ENCODE assay signal across 8 cellular contexts in the genomic region with DNA sequence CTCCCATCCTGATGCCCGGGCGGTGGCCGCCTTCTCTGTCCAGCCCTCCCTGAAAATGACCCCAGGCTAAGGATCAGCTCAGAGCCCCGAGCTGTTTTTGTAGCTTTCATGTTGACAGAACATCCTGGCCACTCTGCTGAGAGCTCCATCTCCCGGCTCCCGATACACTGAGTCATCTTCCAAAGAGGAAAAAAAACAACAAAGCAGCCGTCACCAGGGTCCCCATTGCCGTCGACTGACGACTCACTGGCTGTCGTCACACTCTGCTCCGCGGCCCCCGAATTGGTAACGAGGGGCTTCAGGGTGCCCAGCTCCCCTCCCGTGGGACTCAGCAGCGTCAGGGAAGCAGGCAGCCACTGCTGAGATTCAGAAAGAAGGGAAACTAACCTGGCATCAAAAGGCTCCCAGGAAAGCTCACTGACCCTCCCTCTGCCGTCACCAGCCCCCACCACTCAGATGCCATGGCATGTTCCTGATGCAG.
DNase-seq lines count a peak whose midpoint lies in the region; ATAC-seq and TF ChIP-seq lines count a peak whose summit lies in the region.

No MANE protein-coding gene starts in this region.

- peak overlapping the region; percentile 64 for H3K4me2 ChIP-seq in skeletal muscle satellite cell (ENCODE audit: low read length)

- no peak overlapping the region for H3K4me3 Mint-ChIP-seq in stimulated activated naive CD8-positive, alpha-beta T cell treated with anti-CD3 and anti-CD28 coated beads, Interleukin-15, amount 100 ng/mL, for 72 hours

- H3K27me3 ChIP-seq in right atrium auricular region = no peaks in the 10 kb centered on the region
- H3K27me3 ChIP-seq in skeletal muscle satellite cell (ENCODE audit: control insufficient read depth, insufficient read depth, low read length) = no peaks in the 10 kb centered on the region

- peak overlapping the region; percentile 72 for H3K9ac ChIP-seq in skeletal muscle satellite cell (ENCODE audit: low read depth, low read length)

- peak overlapping the region in 1 of 2 donors; percentile 50 for H3K27ac Mint-ChIP-seq in stimulated activated naive CD8-positive, alpha-beta T cell treated with anti-CD3 and anti-CD28 coated beads, Interleukin-15, amount 100 ng/mL, for 72 hours

- H3K9me3 ChIP-seq in right atrium auricular region (no peaks in the 10 kb centered on the region), skeletal muscle satellite cell (replicated peaks; ENCODE audit: low read length) (no peaks in the 10 kb centered on the region)

- H3K36me3 ChIP-seq in right atrium auricular region (peaks cover 74% of the 10 kb centered on the region), skeletal muscle satellite cell (ENCODE audit: insufficient read depth, low read length) (peaks cover 34% of the 10 kb centered on the region)

- no peaks in the 10 kb centered on the region for H3K27me3 Mint-ChIP-seq in stimulated activated naive CD8-positive, alpha-beta T cell treated with anti-CD3 and anti-CD28 coated beads, Interleukin-15, amount 100 ng/mL, for 72 hours

- H3K4me1 ChIP-seq in right atrium auricular region (peaks cover 0 to 85% of the 10 kb centered on the region in 2 donors), skeletal muscle satellite cell (ENCODE audit: control insufficient read depth, insufficient read depth, low read length) (peaks cover 57% of the 10 kb centered on the region)

- H3K27ac ChIP-seq in right atrium auricular region = peak overlapping the region; percentile 94 to 96

- DNase-seq in ELF-1 (ENCODE audit: low read depth, low spot score) (peak; percentile 75), amniotic stem cell (lab: John Stamatoyannopoulos, UW) (peak; percentile 33), right atrium auricular region (ENCODE audit: low spot score) (peak; percentile 64)
- DNase-seq in stimulated activated naive CD8-positive, alpha-beta T cell treated with anti-CD3 and anti-CD28 coated beads, Interleukin-15, amount 100 ng/mL, for 72 hours = no peak

- H3K4me3 ChIP-seq in right atrium auricular region (peak overlapping the region; percentile 71 to 79), skeletal muscle satellite cell (ENCODE audit: low read length) (peak overlapping the region; percentile 40)

- no peaks in the 10 kb centered on the region for H3K9me3 Mint-ChIP-seq in stimulated activated naive CD8-positive, alpha-beta T cell treated with anti-CD3 and anti-CD28 coated beads, Interleukin-15, amount 100 ng/mL, for 72 hours

- peaks cover 93% of the 10 kb centered on the region for H3K4me1 Mint-ChIP-seq in stimulated activated naive CD8-positive, alpha-beta T cell treated with anti-CD3 and anti-CD28 coated beads, Interleukin-15, amount 100 ng/mL, for 72 hours

- TF ChIP-seq CTCF in right atrium auricular region (IDR thresholded peaks at IDR 0.05) = no peak

- ATAC-seq in stimulated activated naive CD8-positive, alpha-beta T cell treated with anti-CD3 and anti-CD28 coated beads, Interleukin-15, amount 100 ng/mL, for 72 hours = no peak
- ATAC-seq in GM21576 (IDR thresholded peaks at IDR 0.05; ENCODE audit: unreplicated experiment) = no peak
- ATAC-seq in GM21526 (IDR thresholded peaks at IDR 0.05; ENCODE audit: low FRiP score, unreplicated experiment) = no peak
- no peak for ATAC-seq in GM19395 (IDR thresholded peaks at IDR 0.05; ENCODE audit: unreplicated experiment)

Comparison
In these comparisons a context has a peak if more than half of its experiments do, and no peak if none do; other contexts are left out.
1. DNase-seq: peak in ELF-1 (single experiment), amniotic stem cell (single experiment) and right atrium auricular region (single experiment); none in stimulated activated naive CD8-positive, alpha-beta T cell treated with anti-CD3 and anti-CD28 coated beads, Interleukin-15, amount 100 ng/mL, for 72 hours (0 of 2).